Comparison of ENCODE assay signal across 1 cellular context in the genomic region with DNA sequence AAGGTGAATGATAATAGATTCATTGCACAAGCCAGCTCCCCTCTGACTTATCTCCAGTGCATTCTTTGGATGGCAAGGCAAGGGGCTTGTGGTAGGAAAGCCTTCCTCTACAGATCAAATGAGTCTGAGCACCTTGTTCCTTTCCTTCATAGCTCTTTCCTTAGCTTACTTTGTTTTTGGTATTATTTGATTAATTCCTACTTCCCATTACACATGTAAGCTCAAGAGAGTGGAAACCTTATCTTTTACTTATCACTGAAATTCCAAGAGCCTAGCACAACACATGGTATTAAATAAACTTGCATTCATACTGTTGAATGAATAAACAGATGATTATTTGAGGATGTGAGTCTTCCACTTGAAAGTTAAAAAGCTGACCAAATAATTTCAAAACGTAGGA.
TF ChIP-seq lines count a peak whose summit lies in the region.

No MANE protein-coding gene starts in this region.

TF ChIP-seq in GM12891, 5 proteins besides CTCF, POLR2A, EP300 and RAD21:
- TF ChIP-seq POU2F2 (IDR thresholded peaks at IDR 0.05; ENCODE audit: low read depth, low read length) (no peak), POLR2AphosphoS5 (IDR thresholded peaks at IDR 0.05; ENCODE audit: low read depth, low read length) (no peak), PAX5 (IDR thresholded peaks at IDR 0.05; ENCODE audit: insufficient read depth, low read length, severe bottlenecking) (no peak), SPI1 (IDR thresholded peaks at IDR 0.05; ENCODE audit: low read depth, low read length) (no peak), TAF1 (IDR thresholded peaks at IDR 0.05; ENCODE audit: low read depth, low read length) (no peak)
TF ChIP-seq in GM12891: peak in this region for 0.
